16 cellular contexts compared by ENCODE assay signal in genomic region chr1:87763498-87763897, GRCh38.
"Had no signal": no experiment of that assay in that cellular context is flagged by ENCODE, and none has a peak within 500 bp of the region (broad histone marks: within the 10 kb centered on the region; RNA-seq: fewer than 3 reads in every experiment).

No MANE protein-coding gene starts in this region.

- H3K27ac ChIP-seq: adrenal gland, left ventricle myocardium inferior, testis, upper lobe of left lung, VCaP had no signal

- H3K4me3 Mint-ChIP-seq: activated naive CD4-positive, alpha-beta T cell treated with anti-CD3 and anti-CD28 coated beads for 36 hours; endodermal cell; natural killer cell treated with Interleukin-12 subunit alpha and Interleukin-12 subunit beta and Interleukin-15 and Interleukin-18, amount 100 ng/mL, for 72 hours; stimulated activated naive CD8-positive, alpha-beta T cell treated with anti-CD3 and anti-CD28 coated beads, Interleukin-15, Interleukin-2, amounts not matched to agents 100 ng/mL and 50 ng/mL, for 24 hours had no signal

- H3K4me3 ChIP-seq: adrenal gland, left ventricle myocardium inferior, testis, upper lobe of left lung had no signal

- DNase-seq: activated CD4-positive, alpha-beta T cell treated with anti-CD3 and anti-CD28 coated beads for 1 hour; activated CD4-positive, alpha-beta T cell treated with anti-CD3 and anti-CD28 coated beads, Interleukin-2, amount 50 U/mL, for 4 hours; activated naive CD4-positive, alpha-beta T cell treated with anti-CD3 and anti-CD28 coated beads for 36 hours; activated T-cell treated with anti-CD3 and anti-CD28 coated beads for 4 hours; adrenal gland; endodermal cell; erythroblast; hippocampal formation; kidney; left ventricle myocardium inferior; testis; upper lobe of left lung had no signal

- H3K27ac Mint-ChIP-seq: activated naive CD4-positive, alpha-beta T cell treated with anti-CD3 and anti-CD28 coated beads for 36 hours; activated T-helper 2 cell treated with anti-CD3 and anti-CD28 coated beads, Interferon-gamma antibody, Interleukin-2, Interleukin-4, amounts not matched to agents 10 μg/mL and 5 μg/mL and 100 μg/mL, durations not matched to agents 14 hours and 24 hours and 36 hours; endodermal cell; stimulated activated naive CD8-positive, alpha-beta T cell treated with anti-CD3 and anti-CD28 coated beads, Interleukin-15, Interleukin-2, amounts not matched to agents 100 ng/mL and 50 ng/mL, for 24 hours had no signal

- H3K27me3 ChIP-seq: adrenal gland, testis, upper lobe of left lung had no signal

- H3K4me1 Mint-ChIP-seq: endodermal cell had no signal

- H3K9me3 ChIP-seq: adrenal gland, left ventricle myocardium inferior, testis, upper lobe of left lung had no signal

- H3K27me3 Mint-ChIP-seq: natural killer cell treated with Interleukin-12 subunit alpha and Interleukin-12 subunit beta and Interleukin-15 and Interleukin-18, amount 100 ng/mL, for 72 hours had no signal

- H3K36me3 Mint-ChIP-seq: natural killer cell treated with Interleukin-12 subunit alpha and Interleukin-12 subunit beta and Interleukin-15 and Interleukin-18, amount 100 ng/mL, for 72 hours had no signal

- H3K4me1 ChIP-seq: adrenal gland, left ventricle myocardium inferior, testis had no signal

- H3K36me3 ChIP-seq: adrenal gland, left ventricle myocardium inferior, upper lobe of left lung had no signal

- H3K9me3 Mint-ChIP-seq: activated naive CD4-positive, alpha-beta T cell treated with anti-CD3 and anti-CD28 coated beads for 36 hours; activated T-helper 2 cell treated with anti-CD3 and anti-CD28 coated beads, Interferon-gamma antibody, Interleukin-2, Interleukin-4, amounts not matched to agents 10 μg/mL and 5 μg/mL and 100 μg/mL, durations not matched to agents 14 hours and 24 hours and 36 hours; endodermal cell; natural killer cell treated with Interleukin-12 subunit alpha and Interleukin-12 subunit beta and Interleukin-15 and Interleukin-18, amount 100 ng/mL, for 72 hours; stimulated activated naive CD8-positive, alpha-beta T cell treated with anti-CD3 and anti-CD28 coated beads, Interleukin-15, Interleukin-2, amounts not matched to agents 100 ng/mL and 50 ng/mL, for 24 hours had no signal
